In the genomic region with DNA sequence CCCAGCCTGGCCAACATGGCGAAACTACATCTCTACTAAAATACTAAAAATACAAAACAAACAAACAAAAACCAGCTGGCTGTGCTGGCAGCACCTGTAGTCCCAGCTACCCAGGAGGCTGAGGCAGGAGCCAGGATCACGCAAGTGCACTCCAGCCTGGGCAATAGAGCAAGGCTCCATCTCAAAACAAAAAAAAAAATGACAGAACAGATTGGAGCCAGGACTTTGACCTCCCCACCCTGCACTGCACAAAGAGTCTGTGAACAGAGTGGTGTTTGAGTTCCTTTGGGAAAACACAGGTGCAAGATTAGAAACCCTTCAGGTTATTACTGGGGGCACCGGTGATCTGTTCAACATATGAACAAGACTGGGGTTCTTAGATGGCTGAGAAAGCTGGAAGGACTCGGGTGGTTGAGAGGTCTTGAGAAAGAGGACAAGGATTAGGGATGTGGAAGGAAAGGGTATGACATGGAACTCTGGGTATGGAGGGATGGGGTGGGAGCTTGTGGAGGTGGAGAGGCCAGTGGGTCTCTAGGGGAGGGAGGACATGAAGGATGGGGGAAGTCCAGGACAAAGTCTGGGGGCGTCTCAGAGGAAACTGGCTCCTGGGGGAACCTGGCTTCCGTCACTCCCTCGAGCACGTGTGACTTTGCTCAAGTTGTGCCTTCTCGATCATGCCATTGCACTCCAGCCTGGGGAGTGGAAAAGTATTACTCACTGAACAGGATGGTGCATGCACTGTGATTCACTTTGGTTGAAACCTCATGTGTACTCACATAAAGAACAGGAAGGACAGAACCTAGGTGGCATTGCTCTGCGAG, we compare ENCODE assay signal across 8 cellular contexts. TPM values are rescaled to one million over a fixed set of nuclear protein-coding genes. Genes with fewer than 3 reads are reported as not detected.
DNase-seq lines count a peak whose midpoint lies in the region; ATAC-seq and TF ChIP-seq lines count a peak whose summit lies in the region.

No MANE protein-coding gene starts in this region.

- no peak for TF ChIP-seq CTCF in gastroesophageal sphincter (IDR thresholded peaks at IDR 0.05)

- peaks cover 0 to 15% (median 0%) of the 10 kb centered on the region in 3 donors for H3K4me1 ChIP-seq in gastroesophageal sphincter

- no peak for TF ChIP-seq POLR2A in gastroesophageal sphincter (IDR thresholded peaks at IDR 0.05)

- peaks cover 54% of the 10 kb centered on the region for H3K36me3 Mint-ChIP-seq in activated T-helper 17 cell treated with anti-CD3 and anti-CD28 coated beads, Interleukin-2, amount 50 U/mL, for 72 hours (ENCODE audit: low read depth)
- H3K36me3 Mint-ChIP-seq in stimulated activated naive CD8-positive, alpha-beta T cell treated with anti-CD3 and anti-CD28 coated beads, Interleukin-15, Interleukin-2, amounts not matched to agents 100 ng/mL and 50 ng/mL, for 24 hours (ENCODE audit: low read depth): peaks cover 22% of the 10 kb centered on the region

- H3K4me3 Mint-ChIP-seq in activated T-helper 17 cell treated with anti-CD3 and anti-CD28 coated beads, Interleukin-2, amount 50 U/mL, for 72 hours: peak overlapping the region; percentile 81
- H3K4me3 Mint-ChIP-seq in stimulated activated naive CD8-positive, alpha-beta T cell treated with anti-CD3 and anti-CD28 coated beads, Interleukin-15, Interleukin-2, amounts not matched to agents 100 ng/mL and 50 ng/mL, for 24 hours: peak overlapping the region; percentile 51

- no peak overlapping the region for H3K4me3 ChIP-seq in gastroesophageal sphincter

- DNase-seq in HuH-7.5 (ENCODE audit: low spot score): peak; percentile 59
- no peak for DNase-seq in NCI-H526 treated with DMSO at 0.1 percent for 48 hours (lab: John Stamatoyannopoulos, UW)
- no peak for DNase-seq in DMS114 treated with DMSO at 0.1 percent for 48 hours (lab: John Stamatoyannopoulos, UW; ENCODE audit: unreplicated experiment)
- DNase-seq in NOMO-1 treated with DMSO at 0.1 percent for 48 hours (lab: John Stamatoyannopoulos, UW; ENCODE audit: unreplicated experiment): no peak
- DNase-seq in C1 segment of cervical spinal cord (lab: John Stamatoyannopoulos, UW): no peak

- no peaks in the 10 kb centered on the region for H3K27me3 Mint-ChIP-seq in activated T-helper 17 cell treated with anti-CD3 and anti-CD28 coated beads, Interleukin-2, amount 50 U/mL, for 72 hours
- H3K27me3 Mint-ChIP-seq in stimulated activated naive CD8-positive, alpha-beta T cell treated with anti-CD3 and anti-CD28 coated beads, Interleukin-15, Interleukin-2, amounts not matched to agents 100 ng/mL and 50 ng/mL, for 24 hours: no peaks in the 10 kb centered on the region

- peaks cover 0 to 54% of the 10 kb centered on the region in 2 donors for H3K36me3 ChIP-seq in gastroesophageal sphincter

- no peaks in the 10 kb centered on the region for H3K9me3 Mint-ChIP-seq in activated T-helper 17 cell treated with anti-CD3 and anti-CD28 coated beads, Interleukin-2, amount 50 U/mL, for 72 hours
- H3K9me3 Mint-ChIP-seq in stimulated activated naive CD8-positive, alpha-beta T cell treated with anti-CD3 and anti-CD28 coated beads, Interleukin-15, Interleukin-2, amounts not matched to agents 100 ng/mL and 50 ng/mL, for 24 hours: no peaks in the 10 kb centered on the region

- H3K27ac ChIP-seq in gastroesophageal sphincter: peak overlapping the region in 3 of 4 donors; percentile 29 to 67 (median 61)

- no peaks in the 10 kb centered on the region for H3K27me3 ChIP-seq in gastroesophageal sphincter

- peak overlapping the region; percentile 95 for H3K27ac Mint-ChIP-seq in activated T-helper 17 cell treated with anti-CD3 and anti-CD28 coated beads, Interleukin-2, amount 50 U/mL, for 72 hours
- H3K27ac Mint-ChIP-seq in stimulated activated naive CD8-positive, alpha-beta T cell treated with anti-CD3 and anti-CD28 coated beads, Interleukin-15, Interleukin-2, amounts not matched to agents 100 ng/mL and 50 ng/mL, for 24 hours: peak overlapping the region; percentile 98

- H3K9me3 ChIP-seq in gastroesophageal sphincter: no peaks in the 10 kb centered on the region

- ATAC-seq in activated T-helper 17 cell treated with anti-CD3 and anti-CD28 coated beads, Interleukin-2, amount 50 U/mL, for 72 hours (replicated peaks): peak; percentile 89
- ATAC-seq in gastroesophageal sphincter: no peak

- WGBS in gastroesophageal sphincter (ENCODE audit: low coverage in 1 of 2), 2 donors: 63 to 80% methylated on average over 7 to 9 of the region's 10 CpGs

- peaks cover 30% of the 10 kb centered on the region for H3K4me1 Mint-ChIP-seq in activated T-helper 17 cell treated with anti-CD3 and anti-CD28 coated beads, Interleukin-2, amount 50 U/mL, for 72 hours
- peaks cover 65% of the 10 kb centered on the region for H3K4me1 Mint-ChIP-seq in stimulated activated naive CD8-positive, alpha-beta T cell treated with anti-CD3 and anti-CD28 coated beads, Interleukin-15, Interleukin-2, amounts not matched to agents 100 ng/mL and 50 ng/mL, for 24 hours (ENCODE audit: low read depth)

- no peak for TF ChIP-seq EP300 in gastroesophageal sphincter (IDR thresholded peaks at IDR 0.05)

RNA-seq across cellular contexts. Expression of a gene that starts 25.9 kb away (rescaled TPM):
- total RNA-seq in activated T-helper 17 cell treated with anti-CD3 and anti-CD28 coated beads, Interleukin-2, amount 50 U/mL, for 72 hours: 10 to 100 TPM in 1 of 2 donors, 1 to 10 TPM in 1; 1.2 to 11.8 TPM
- total RNA-seq in gastroesophageal sphincter: 10 to 100 TPM in 3 of 4 donors, 1 to 10 TPM in 1; 8.2 to 21.0 (median 12.0) TPM

RNA-seq across cellular contexts. Expression of a gene that starts 26.7 kb away (rescaled TPM):
- 100 to 1,000 TPM; 101 to 103 TPM for total RNA-seq in activated T-helper 17 cell treated with anti-CD3 and anti-CD28 coated beads, Interleukin-2, amount 50 U/mL, for 72 hours
- 10 to 100 TPM; 45.5 to 59.6 (median 51.8) TPM for total RNA-seq in gastroesophageal sphincter

RNA-seq across cellular contexts. Expression of a gene that starts 27.5 kb away (rescaled TPM):
- total RNA-seq in activated T-helper 17 cell treated with anti-CD3 and anti-CD28 coated beads, Interleukin-2, amount 50 U/mL, for 72 hours: 10 to 100 TPM in 1 of 2 donors, 1 to 10 TPM in 1; 3.8 to 12.3 TPM
- 1 to 10 TPM in 2 of 4 donors, not detected in 2; 1.0 to 1.1 TPM for total RNA-seq in gastroesophageal sphincter

RNA-seq across cellular contexts. Expression of a gene that starts 37.3 kb away (rescaled TPM):
- total RNA-seq in activated T-helper 17 cell treated with anti-CD3 and anti-CD28 coated beads, Interleukin-2, amount 50 U/mL, for 72 hours: 10 to 100 TPM; 27.2 to 27.8 TPM
- total RNA-seq in gastroesophageal sphincter: 10 to 100 TPM in 3 of 4 donors, 1 to 10 TPM in 1; 9.3 to 24.1 (median 14.8) TPM

RNA-seq across cellular contexts. Expression of a gene that starts 41.2 kb away (rescaled TPM):
- total RNA-seq in activated T-helper 17 cell treated with anti-CD3 and anti-CD28 coated beads, Interleukin-2, amount 50 U/mL, for 72 hours: 10 to 100 TPM; 11.1 to 15.8 TPM
- 100 to 1,000 TPM in 3 of 4 donors, 10 to 100 TPM in 1; 78.6 to 255 (median 158) TPM for total RNA-seq in gastroesophageal sphincter
